In genomic region chr15:83206971-83207621, GRCh38 we compare ENCODE assay signal across 8 cellular contexts. TPM values are rescaled to one million over a fixed set of nuclear protein-coding genes. Genes with fewer than 3 reads are reported as not detected.
DNase-seq lines count a peak whose midpoint lies in the region; ATAC-seq and TF ChIP-seq lines count a peak whose summit lies in the region.

No MANE protein-coding gene starts in this region.

- H3K27ac ChIP-seq in transverse colon, result peak overlapping the region; percentile 80 to 93 (median 88)

- no peaks in the 10 kb centered on the region for H3K36me3 ChIP-seq in transverse colon

- DNase-seq in activated CD4-positive, alpha-beta T cell treated with anti-CD3 and anti-CD28 coated beads, Interleukin-2, amount 10 ng/mL, durations not matched to agents 7 days and 5 days, result peak; percentile 13
- no peak for DNase-seq in activated CD4-positive, alpha-beta T cell treated with anti-CD3 and anti-CD28 coated beads for 48 hours
- peak; percentile 28 for DNase-seq in activated B cell treated with CpG ODN at 0.5 μM for 24 hours
- peak; percentile 65 to 79 for DNase-seq in erythroblast (lab: John Stamatoyannopoulos, UW)
- peak; percentile 30 to 58 for DNase-seq in mesothelial cell of epicardium (ENCODE audit: low spot score in 2 of 2, unreplicated experiment in 2 of 2)
- peak; percentile 19 for DNase-seq in transverse colon
- DNase-seq in NCI-H1105 (lab: John Stamatoyannopoulos, UW), result no peak

- no peak for TF ChIP-seq EP300 in transverse colon (IDR thresholded peaks at IDR 0.05; ENCODE audit: low read depth)

- in situ Hi-C loops in transverse colon (cut with MboI; ENCODE audit: low pct_ligation_motif_present in 1 of 4, low pct_unique_long_range_greater_than_20kb in 1 of 4, low sequenced_read_pairs in 3 of 4), result no loop called here

- ATAC-seq in HG03066 (IDR thresholded peaks at IDR 0.05; ENCODE audit: low read depth, unreplicated experiment) (peak; percentile 27), activated B cell treated with CpG ODN at 0.5 μM for 24 hours (ENCODE audit: low read depth) (peak; percentile 56)

- POLR2A ChIA-PET in activated CD4-positive, alpha-beta T cell treated with anti-CD3 and anti-CD28 coated beads, Interleukin-2, amount 10 ng/mL, durations not matched to agents 7 days and 5 days (lab: Charles Lee), result no interaction called here
- POLR2A ChIA-PET in activated B cell treated with CpG ODN at 0.5 μM for 24 hours (lab: Charles Lee), result no interaction called here

- H3K9me3 ChIP-seq in transverse colon, result no peaks in the 10 kb centered on the region

- TF ChIP-seq CTCF in activated B cell treated with CpG ODN at 0.5 μM for 24 hours (IDR thresholded peaks at IDR 0.05) (no peak), mesothelial cell of epicardium (IDR thresholded peaks at IDR 0.05; ENCODE audit: unreplicated experiment) (no peak), transverse colon (IDR thresholded peaks at IDR 0.05) (no peak)

- H3K4me3 Mint-ChIP-seq in activated CD4-positive, alpha-beta T cell treated with anti-CD3 and anti-CD28 coated beads, Interleukin-2, amount 10 ng/mL, durations not matched to agents 7 days and 5 days, result peak overlapping the region; percentile 9
- H3K4me3 Mint-ChIP-seq in activated B cell treated with CpG ODN at 0.5 μM for 24 hours, result no peak overlapping the region
- H3K4me3 Mint-ChIP-seq in mesothelial cell of epicardium, result peak overlapping the region; percentile 90

- no peak overlapping the region for H3K27ac Mint-ChIP-seq in activated CD4-positive, alpha-beta T cell treated with anti-CD3 and anti-CD28 coated beads, Interleukin-2, amount 10 ng/mL, durations not matched to agents 7 days and 5 days
- H3K27ac Mint-ChIP-seq in activated B cell treated with CpG ODN at 0.5 μM for 24 hours, result no peak overlapping the region
- H3K27ac Mint-ChIP-seq in mesothelial cell of epicardium, result no peak overlapping the region

- H3K9me3 Mint-ChIP-seq in activated CD4-positive, alpha-beta T cell treated with anti-CD3 and anti-CD28 coated beads, Interleukin-2, amount 10 ng/mL, durations not matched to agents 7 days and 5 days, result no peaks in the 10 kb centered on the region
- H3K9me3 Mint-ChIP-seq in activated B cell treated with CpG ODN at 0.5 μM for 24 hours, result no peaks in the 10 kb centered on the region
- H3K9me3 Mint-ChIP-seq in mesothelial cell of epicardium, result no peaks in the 10 kb centered on the region

- peaks cover 3% of the 10 kb centered on the region for H3K36me3 Mint-ChIP-seq in activated CD4-positive, alpha-beta T cell treated with anti-CD3 and anti-CD28 coated beads, Interleukin-2, amount 10 ng/mL, durations not matched to agents 7 days and 5 days (ENCODE audit: low read depth)
- H3K36me3 Mint-ChIP-seq in activated B cell treated with CpG ODN at 0.5 μM for 24 hours (ENCODE audit: low read depth) (peaks cover 2% of the 10 kb centered on the region), mesothelial cell of epicardium (no peaks in the 10 kb centered on the region)

- no peak for TF ChIP-seq POLR2A in erythroblast (IDR thresholded peaks at IDR 0.05; ENCODE audit: low read length)
- TF ChIP-seq POLR2A in transverse colon (IDR thresholded peaks at IDR 0.05), result no peak

- intact Hi-C loops in activated B cell treated with CpG ODN at 0.5 μM for 24 hours (cut with micrococcal nuclease) (no loop called here), transverse colon (cut with DNase I; ENCODE audit: low total_unique reads) (no loop called here)

- H3K27me3 ChIP-seq in transverse colon, result peaks cover 12% of the 10 kb centered on the region

- peaks cover 0 to 29% (median 14%) of the 10 kb centered on the region in 4 donors for H3K4me1 ChIP-seq in transverse colon

- H3K4me1 Mint-ChIP-seq in activated CD4-positive, alpha-beta T cell treated with anti-CD3 and anti-CD28 coated beads, Interleukin-2, amount 10 ng/mL, durations not matched to agents 7 days and 5 days, result peaks cover 11% of the 10 kb centered on the region
- H3K4me1 Mint-ChIP-seq in activated B cell treated with CpG ODN at 0.5 μM for 24 hours (peaks cover 7% of the 10 kb centered on the region), mesothelial cell of epicardium (peaks cover 39% of the 10 kb centered on the region)

- CTCF ChIA-PET in activated CD4-positive, alpha-beta T cell treated with anti-CD3 and anti-CD28 coated beads, Interleukin-2, amount 10 ng/mL, durations not matched to agents 7 days and 5 days (lab: Charles Lee), result no interaction called here
- CTCF ChIA-PET in activated B cell treated with CpG ODN at 0.5 μM for 24 hours (lab: Charles Lee), result no interaction called here

- 4% methylated on average over 47 of the region's 89 CpGs; no CpG with 5 or more reads in 1 of the 2 donors for WGBS in transverse colon (ENCODE audit: low coverage in 1 of 2), 2 donors

- H3K27me3 Mint-ChIP-seq in activated CD4-positive, alpha-beta T cell treated with anti-CD3 and anti-CD28 coated beads, Interleukin-2, amount 10 ng/mL, durations not matched to agents 7 days and 5 days, result peaks cover 38% of the 10 kb centered on the region
- H3K27me3 Mint-ChIP-seq in activated B cell treated with CpG ODN at 0.5 μM for 24 hours (peaks cover 16% of the 10 kb centered on the region), mesothelial cell of epicardium (ENCODE audit: low read depth) (no peaks in the 10 kb centered on the region)

- H3K4me3 ChIP-seq in transverse colon, result peak overlapping the region; percentile 75 to 86 (median 82)

RNA-seq across cellular contexts. Expression of gene HDGFL3, which starts 0.5 kb away (rescaled TPM):
- total RNA-seq in activated CD4-positive, alpha-beta T cell treated with anti-CD3 and anti-CD28 coated beads, Interleukin-2, amount 10 ng/mL, durations not matched to agents 7 days and 5 days, result 10 to 100 TPM; 21.9 to 25.0 TPM
- total RNA-seq in activated B cell treated with CpG ODN at 0.5 μM for 24 hours, result 1.8 and 3.5 TPM in 2 replicates
- 92.2 to 97.2 TPM (median 95.7 TPM) in 3 replicates for total RNA-seq in mesothelial cell of epicardium
- total RNA-seq in transverse colon, result 10 to 100 TPM in 1 of 4 donors, 1 to 10 TPM in 3; 2.6 to 16.5 (median 5.2) TPM

Comparison
In these comparisons a context has a peak if more than half of its experiments do, and no peak if none do; other contexts are left out.
1. DNase-seq: peak in activated CD4-positive, alpha-beta T cell treated with anti-CD3 and anti-CD28 coated beads, Interleukin-2, amount 10 ng/mL, durations not matched to agents 7 days and 5 days (single experiment), activated B cell treated with CpG ODN at 0.5 μM for 24 hours (single experiment), erythroblast (2 of 2), mesothelial cell of epicardium (2 of 2) and transverse colon (single experiment); none in activated CD4-positive, alpha-beta T cell treated with anti-CD3 and anti-CD28 coated beads for 48 hours (single experiment) and NCI-H1105 (single experiment).